Comparison of ENCODE assay signal across 1 cellular context in the genomic region with DNA sequence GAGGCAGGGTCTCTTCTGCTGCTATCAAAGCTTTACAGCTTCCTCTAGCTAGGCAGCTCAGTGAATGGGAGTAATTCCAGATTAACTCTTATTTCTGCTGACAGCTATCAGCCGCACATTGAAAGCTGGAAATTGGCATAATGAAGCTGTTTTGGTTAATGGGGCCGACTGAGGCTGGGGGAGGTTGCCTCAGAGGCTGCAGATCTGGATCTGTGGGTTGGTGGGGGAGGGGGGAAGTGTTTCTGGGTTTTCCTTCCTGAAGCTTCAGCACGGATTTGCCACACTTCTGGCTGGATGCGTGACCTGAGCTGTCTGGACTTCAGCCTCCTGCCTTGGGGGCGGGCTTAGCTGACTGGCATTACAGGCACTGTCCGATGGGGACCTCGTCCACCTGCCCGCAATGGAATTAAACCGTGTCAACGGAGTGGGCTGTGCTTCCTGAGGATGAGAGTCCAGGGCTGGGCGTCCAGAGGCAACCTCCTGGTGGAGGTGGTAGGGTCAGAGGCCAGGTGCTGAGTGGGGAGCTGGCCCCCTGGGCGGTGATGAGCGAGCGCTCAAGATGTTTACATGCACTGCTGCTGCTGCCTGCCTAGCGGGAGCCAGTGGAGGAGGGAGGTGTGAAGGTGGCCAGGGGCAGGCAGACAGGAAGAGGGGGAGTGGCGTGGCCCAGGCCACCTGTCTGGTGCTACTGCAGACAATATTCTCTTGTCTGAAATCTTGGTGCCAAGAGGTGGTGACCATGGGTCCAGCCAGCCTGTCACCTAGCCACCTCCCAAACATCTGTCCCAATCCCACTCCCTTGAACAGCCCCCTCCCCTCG.
TF ChIP-seq lines count a peak whose summit lies in the region.

No MANE protein-coding gene starts in this region.

TF ChIP-seq in HepG2, 621 proteins besides CTCF, POLR2A, EP300 and RAD21 (continued from another document):
- peak; percentile 54 for TF ChIP-seq ASH2L (IDR thresholded peaks at IDR 0.05; ENCODE audit: insufficient read length, low read depth, low read length)
- TF ChIP-seq ARID5B (CRISPR knock-in tag; IDR thresholded peaks at IDR 0.05) = peak; percentile 84
- no peak for TF ChIP-seq ZNF720 (CRISPR knock-in tag; IDR thresholded peaks at IDR 0.05)
- TF ChIP-seq, protein P1, sequence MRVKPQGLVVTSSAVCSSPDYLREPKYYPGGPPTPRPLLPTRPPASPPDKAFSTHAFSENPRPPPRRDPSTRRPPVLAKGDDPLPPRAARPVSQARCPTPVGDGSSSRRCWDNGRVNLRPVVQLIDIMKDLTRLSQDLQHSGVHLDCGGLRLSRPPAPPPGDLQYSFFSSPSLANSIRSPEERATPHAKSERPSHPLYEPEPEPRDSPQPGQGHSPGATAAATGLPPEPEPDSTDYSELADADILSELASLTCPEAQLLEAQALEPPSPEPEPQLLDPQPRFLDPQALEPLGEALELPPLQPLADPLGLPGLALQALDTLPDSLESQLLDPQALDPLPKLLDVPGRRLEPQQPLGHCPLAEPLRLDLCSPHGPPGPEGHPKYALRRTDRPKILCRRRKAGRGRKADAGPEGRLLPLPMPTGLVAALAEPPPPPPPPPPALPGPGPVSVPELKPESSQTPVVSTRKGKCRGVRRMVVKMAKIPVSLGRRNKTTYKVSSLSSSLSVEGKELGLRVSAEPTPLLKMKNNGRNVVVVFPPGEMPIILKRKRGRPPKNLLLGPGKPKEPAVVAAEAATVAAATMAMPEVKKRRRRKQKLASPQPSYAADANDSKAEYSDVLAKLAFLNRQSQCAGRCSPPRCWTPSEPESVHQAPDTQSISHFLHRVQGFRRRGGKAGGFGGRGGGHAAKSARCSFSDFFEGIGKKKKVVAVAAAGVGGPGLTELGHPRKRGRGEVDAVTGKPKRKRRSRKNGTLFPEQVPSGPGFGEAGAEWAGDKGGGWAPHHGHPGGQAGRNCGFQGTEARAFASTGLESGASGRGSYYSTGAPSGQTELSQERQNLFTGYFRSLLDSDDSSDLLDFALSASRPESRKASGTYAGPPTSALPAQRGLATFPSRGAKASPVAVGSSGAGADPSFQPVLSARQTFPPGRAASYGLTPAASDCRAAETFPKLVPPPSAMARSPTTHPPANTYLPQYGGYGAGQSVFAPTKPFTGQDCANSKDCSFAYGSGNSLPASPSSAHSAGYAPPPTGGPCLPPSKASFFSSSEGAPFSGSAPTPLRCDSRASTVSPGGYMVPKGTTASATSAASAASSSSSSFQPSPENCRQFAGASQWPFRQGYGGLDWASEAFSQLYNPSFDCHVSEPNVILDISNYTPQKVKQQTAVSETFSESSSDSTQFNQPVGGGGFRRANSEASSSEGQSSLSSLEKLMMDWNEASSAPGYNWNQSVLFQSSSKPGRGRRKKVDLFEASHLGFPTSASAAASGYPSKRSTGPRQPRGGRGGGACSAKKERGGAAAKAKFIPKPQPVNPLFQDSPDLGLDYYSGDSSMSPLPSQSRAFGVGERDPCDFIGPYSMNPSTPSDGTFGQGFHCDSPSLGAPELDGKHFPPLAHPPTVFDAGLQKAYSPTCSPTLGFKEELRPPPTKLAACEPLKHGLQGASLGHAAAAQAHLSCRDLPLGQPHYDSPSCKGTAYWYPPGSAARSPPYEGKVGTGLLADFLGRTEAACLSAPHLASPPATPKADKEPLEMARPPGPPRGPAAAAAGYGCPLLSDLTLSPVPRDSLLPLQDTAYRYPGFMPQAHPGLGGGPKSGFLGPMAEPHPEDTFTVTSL (CRISPR knock-in tag; IDR thresholded peaks at IDR 0.05; ENCODE audit: borderline replicate concordance) = no peak
- TF ChIP-seq, protein P2, sequence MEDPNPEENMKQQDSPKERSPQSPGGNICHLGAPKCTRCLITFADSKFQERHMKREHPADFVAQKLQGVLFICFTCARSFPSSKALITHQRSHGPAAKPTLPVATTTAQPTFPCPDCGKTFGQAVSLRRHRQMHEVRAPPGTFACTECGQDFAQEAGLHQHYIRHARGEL (CRISPR knock-in tag; IDR thresholded peaks at IDR 0.05) = no peak
- TF ChIP-seq ZSCAN12 (CRISPR knock-in tag; IDR thresholded peaks at IDR 0.05) = no peak
- peak; percentile 69 for TF ChIP-seq PHF5A (CRISPR knock-in tag; IDR thresholded peaks at IDR 0.05; ENCODE audit: low read depth, unreplicated experiment)
- no peak for TF ChIP-seq HDAC6 (IDR thresholded peaks at IDR 0.05; ENCODE audit: low read depth, low read length)
- TF ChIP-seq ZMYM3 (CRISPR knock-in tag; IDR thresholded peaks at IDR 0.05) = peak; percentile 69; the same call in 1 of the 2 replicates
- TF ChIP-seq DNMT1 (CRISPR knock-in tag; IDR thresholded peaks at IDR 0.05) = 0 out of 2 replicates have a peak, but pooled peaks have one; percentile 13
